ENCODE assay signal across 8 cellular contexts in genomic region chr2:208033701-208034502, GRCh38. TPM values are rescaled to one million over a fixed set of nuclear protein-coding genes. Genes with fewer than 3 reads are reported as not detected.
DNase-seq lines count a peak whose midpoint lies in the region; ATAC-seq lines count a peak whose summit lies in the region.

No MANE protein-coding gene starts in this region.

- H3K4me2 ChIP-seq in neuronal stem cell (ENCODE audit: insufficient read depth, low read length, poor library complexity, severe bottlenecking): no peak overlapping the region

- no peak overlapping the region for H4K91ac ChIP-seq in neuronal stem cell (ENCODE audit: low read depth, low read length, poor library complexity)

- no CpG with 5 or more reads among the region's 4 CpGs for WGBS in neuronal stem cell (ENCODE audit: extremely low coverage in 2 of 2, insufficient read length in 2 of 2, insufficient replicate concordance in 1 of 2), 2 donors

- no peak overlapping the region for H2AK5ac ChIP-seq in neuronal stem cell (ENCODE audit: low read depth, low read length)

- H3K4ac ChIP-seq in neuronal stem cell (ENCODE audit: low read length): no peak overlapping the region

- H3K27ac Mint-ChIP-seq in activated naive CD8-positive, alpha-beta T cell treated with anti-CD3 and anti-CD28 coated beads, Interleukin-2, amount 50 U/mL, for 24 hours: no peak overlapping the region

- H3K9me3 ChIP-seq in neuronal stem cell (replicated peaks in 1 of 2; ENCODE audit: control insufficient read depth in 2 of 2, insufficient read depth in 1 of 2, low read depth in 1 of 2, low read length in 2 of 2): no peaks in the 10 kb centered on the region

- DNase-seq in Caki2 (ENCODE audit: low read depth) (peak; percentile 36), NCI-H82 treated with DMSO at 0.1 percent for 48 hours (lab: John Stamatoyannopoulos, UW; ENCODE audit: unreplicated experiment) (peak; percentile 26), left lobe of liver (ENCODE audit: low spot score) (peak; percentile 68), neuronal stem cell (ENCODE audit: low spot score) (no peak), NCI-H2196 treated with DMSO at 0.1 percent for 48 hours (lab: John Stamatoyannopoulos, UW; ENCODE audit: unreplicated experiment) (no peak)
- DNase-seq in activated naive CD8-positive, alpha-beta T cell treated with anti-CD3 and anti-CD28 coated beads, Interleukin-2, amount 50 U/mL, for 24 hours: peak; percentile 44

- no peak overlapping the region for H4K8ac ChIP-seq in neuronal stem cell (ENCODE audit: low read depth, low read length)

- H2BK120ac ChIP-seq in neuronal stem cell (ENCODE audit: low read depth, low read length): no peak overlapping the region

- H3K4me3 Mint-ChIP-seq in activated naive CD8-positive, alpha-beta T cell treated with anti-CD3 and anti-CD28 coated beads, Interleukin-2, amount 50 U/mL, for 24 hours: no peak overlapping the region

- no peaks in the 10 kb centered on the region for H3K79me1 ChIP-seq in neuronal stem cell (ENCODE audit: low read depth, low read length)

- no peak overlapping the region for H2BK12ac ChIP-seq in neuronal stem cell (ENCODE audit: low read length)

- in situ Hi-C loops in Caki2 (cut with HindIII; ENCODE audit: low pct_unique_long_range_greater_than_20kb, low sequenced_read_pairs): no loop called here

- H3K14ac ChIP-seq in neuronal stem cell (ENCODE audit: low read length): no peak overlapping the region

- no peaks in the 10 kb centered on the region for H3K36me3 Mint-ChIP-seq in activated naive CD8-positive, alpha-beta T cell treated with anti-CD3 and anti-CD28 coated beads, Interleukin-2, amount 50 U/mL, for 24 hours (ENCODE audit: low read depth)

- H3K18ac ChIP-seq in neuronal stem cell (ENCODE audit: low read length): no peak overlapping the region

- H3K4me1 Mint-ChIP-seq in activated naive CD8-positive, alpha-beta T cell treated with anti-CD3 and anti-CD28 coated beads, Interleukin-2, amount 50 U/mL, for 24 hours: peaks cover 4% of the 10 kb centered on the region

- H3K23ac ChIP-seq in neuronal stem cell (ENCODE audit: low read depth, low read length, poor library complexity): no peak overlapping the region

- no peak overlapping the region for H3K9ac ChIP-seq in neuronal stem cell (ENCODE audit: low read depth, low read length, poor library complexity)

- no peaks in the 10 kb centered on the region for H3K4me1 ChIP-seq in neuronal stem cell (ENCODE audit: control insufficient read depth in 2 of 2, insufficient read depth in 1 of 2, low read depth in 1 of 2, low read length in 2 of 2)

- H3K36me3 ChIP-seq in neuronal stem cell (replicated peaks in 1 of 2; ENCODE audit: control insufficient read depth in 2 of 2, insufficient read depth in 2 of 2, low read length in 2 of 2): no peaks in the 10 kb centered on the region

- H3K27me3 Mint-ChIP-seq in activated naive CD8-positive, alpha-beta T cell treated with anti-CD3 and anti-CD28 coated beads, Interleukin-2, amount 50 U/mL, for 24 hours: peaks cover 2% of the 10 kb centered on the region

- H2BK5ac ChIP-seq in neuronal stem cell (ENCODE audit: low read length): no peak overlapping the region

- no peak overlapping the region for H2AFZ ChIP-seq in neuronal stem cell (ENCODE audit: low read length)

- peaks cover 0 to 31% (median 0%) of the 10 kb centered on the region in 3 experiments for H3K27me3 ChIP-seq in neuronal stem cell (ENCODE audit: control insufficient read depth in 3 of 3, insufficient read depth in 3 of 3, low read depth in 1 of 3, low read length in 3 of 3)

- H3K9me3 Mint-ChIP-seq in activated naive CD8-positive, alpha-beta T cell treated with anti-CD3 and anti-CD28 coated beads, Interleukin-2, amount 50 U/mL, for 24 hours: no peaks in the 10 kb centered on the region

- H3K4me3 ChIP-seq in neuronal stem cell (ENCODE audit: low read length in 2 of 2): no peak overlapping the region

- peak; percentile 94 for ATAC-seq in GM18867 (IDR thresholded peaks at IDR 0.05; ENCODE audit: unreplicated experiment)
- peak; percentile 93 for ATAC-seq in HG02885 (IDR thresholded peaks at IDR 0.05; ENCODE audit: poor library complexity, unreplicated experiment)
- peak; percentile 73 for ATAC-seq in activated naive CD8-positive, alpha-beta T cell treated with anti-CD3 and anti-CD28 coated beads, Interleukin-2, amount 50 U/mL, for 24 hours
- peak; percentile 99 for ATAC-seq in left lobe of liver

- H3K27ac ChIP-seq in neuronal stem cell (replicated peaks; ENCODE audit: low read length): no peak overlapping the region

- no peak overlapping the region for H2BK15ac ChIP-seq in neuronal stem cell (ENCODE audit: low read length)

RNA-seq across cellular contexts. Expression of gene PLEKHM3, which starts 8.6 kb away (rescaled TPM):
- total RNA-seq in Caki2 (2014; rRNA removed; shearing (Covaris generic); ENCODE audit: low replicate concordance): 3.4 and 7.7 TPM in 2 replicates
- 8.5 TPM for total RNA-seq in left lobe of liver
- polyA plus RNA-seq in neuronal stem cell (2013, experiment 1 of 2): 8.9 TPM
- 9.7 TPM for polyA plus RNA-seq in neuronal stem cell (2013, experiment 2 of 2)

Comparison
In these comparisons a context has a peak if more than half of its experiments do, and no peak if none do; other contexts are left out.
1. DNase-seq: peak in Caki2 (single experiment), NCI-H82 treated with DMSO at 0.1 percent for 48 hours (single experiment), activated naive CD8-positive, alpha-beta T cell treated with anti-CD3 and anti-CD28 coated beads, Interleukin-2, amount 50 U/mL, for 24 hours (single experiment) and left lobe of liver (single experiment); none in neuronal stem cell (single experiment) and NCI-H2196 treated with DMSO at 0.1 percent for 48 hours (single experiment).
2. Peak in every context shown above with its lines, with median percentiles within 50 percentile points of each other: ATAC-seq.